ENCODE assay signal across 1 cellular context in the genomic region with DNA sequence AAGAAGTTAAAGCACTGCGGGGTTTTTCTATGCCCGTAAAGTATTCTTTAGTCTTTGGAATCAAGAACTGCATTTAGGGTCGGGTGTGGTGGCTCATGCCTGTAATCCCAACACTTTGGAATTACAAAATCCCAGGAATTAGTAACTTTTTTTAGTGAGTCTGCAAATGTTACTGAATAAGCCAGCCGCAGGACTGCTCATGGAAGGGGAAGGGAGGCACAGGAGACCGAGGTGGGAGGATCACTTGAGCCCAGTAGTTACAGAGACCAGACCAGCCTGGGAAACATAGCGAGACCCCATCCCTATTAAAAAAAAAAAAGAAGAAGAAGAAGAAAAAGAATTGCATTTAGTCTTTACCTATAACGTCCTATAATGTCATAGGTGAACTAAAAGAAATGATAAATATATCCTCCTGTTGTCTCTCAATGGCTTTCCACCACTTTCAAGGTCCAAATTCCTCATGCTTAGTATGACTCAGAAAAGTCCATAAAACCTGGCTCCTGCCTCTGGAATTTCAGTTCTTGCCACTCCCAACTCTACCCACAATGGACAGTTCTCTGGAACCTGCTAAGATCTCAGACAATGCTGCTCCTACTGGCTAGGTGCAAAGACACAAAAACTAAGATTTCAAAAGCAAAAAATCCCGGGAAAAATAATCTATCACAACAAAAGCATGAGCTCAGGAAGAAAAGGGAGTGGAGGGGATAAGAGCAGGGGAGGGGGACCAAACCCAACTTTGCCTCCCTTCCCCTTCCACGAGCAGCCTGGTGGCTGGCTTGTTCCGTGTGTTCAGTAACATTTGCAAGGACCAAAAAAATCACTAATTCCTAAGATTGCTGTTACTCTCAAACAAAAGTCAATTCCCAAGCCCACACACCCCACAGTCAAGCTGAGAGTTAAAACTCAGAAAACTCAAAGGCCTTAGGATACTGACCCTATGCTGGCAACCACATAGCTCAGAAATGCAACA.
A peak's percentile ranks its signal among the peaks of the same experiment; 100 is the strongest.
TF ChIP-seq lines count a peak whose summit lies in the region.

No MANE protein-coding gene starts in this region.

TF ChIP-seq in HepG2, 621 proteins besides CTCF, POLR2A, EP300 and RAD21 (continued from another document and continues in another):
- TF ChIP-seq, protein P1, sequence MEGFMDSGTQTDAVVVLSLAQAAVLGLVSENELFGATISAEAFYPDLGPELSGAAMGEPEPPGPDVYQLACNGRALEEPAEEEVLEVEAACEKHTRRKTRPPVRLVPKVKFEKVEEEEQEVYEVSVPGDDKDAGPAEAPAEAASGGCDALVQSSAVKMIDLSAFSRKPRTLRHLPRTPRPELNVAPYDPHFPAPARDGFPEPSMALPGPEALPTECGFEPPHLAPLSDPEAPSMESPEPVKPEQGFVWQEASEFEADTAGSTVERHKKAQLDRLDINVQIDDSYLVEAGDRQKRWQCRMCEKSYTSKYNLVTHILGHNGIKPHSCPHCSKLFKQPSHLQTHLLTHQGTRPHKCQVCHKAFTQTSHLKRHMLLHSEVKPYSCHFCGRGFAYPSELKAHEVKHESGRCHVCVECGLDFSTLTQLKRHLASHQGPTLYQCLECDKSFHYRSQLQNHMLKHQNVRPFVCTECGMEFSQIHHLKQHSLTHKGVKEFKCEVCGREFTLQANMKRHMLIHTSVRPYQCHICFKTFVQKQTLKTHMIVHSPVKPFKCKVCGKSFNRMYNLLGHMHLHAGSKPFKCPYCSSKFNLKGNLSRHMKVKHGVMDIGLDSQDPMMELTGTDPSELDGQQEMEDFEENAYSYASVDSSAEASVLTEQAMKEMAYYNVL (CRISPR knock-in tag; IDR thresholded peaks at IDR 0.05; ENCODE audit: borderline replicate concordance): peak; percentile 74; the same call in 1 of the 2 replicates
- TF ChIP-seq ZNF775 (CRISPR knock-in tag; IDR thresholded peaks at IDR 0.05; ENCODE audit: borderline replicate concordance) (no peak), SIN3A (IDR thresholded peaks at IDR 0.05; ENCODE audit: borderline replicate concordance, low read depth, low read length) (no peak), NFKB2 (CRISPR knock-in tag; IDR thresholded peaks at IDR 0.05; ENCODE audit: borderline replicate concordance) (no peak), GABPA (IDR thresholded peaks at IDR 0.05; ENCODE audit: low read depth, low read length) (no peak), GABPA (CRISPR knock-in tag; IDR thresholded peaks at IDR 0.05; ENCODE audit: low read depth) (no peak), SCMH1 (CRISPR knock-in tag; IDR thresholded peaks at IDR 0.05; ENCODE audit: borderline replicate concordance) (no peak), ZNF496 (CRISPR knock-in tag; IDR thresholded peaks at IDR 0.05; ENCODE audit: insufficient replicate concordance) (no peak), TEAD2 (CRISPR knock-in tag; IDR thresholded peaks at IDR 0.05) (no peak), BCL6 (CRISPR knock-in tag; IDR thresholded peaks at IDR 0.05) (peak; percentile 26; the same call in 1 of the 2 replicates), ZBTB21 (CRISPR knock-in tag; IDR thresholded peaks at IDR 0.05) (0 out of 2 replicates have a peak, but pooled peaks have one; percentile 47), PHF8 (CRISPR knock-in tag; IDR thresholded peaks at IDR 0.05) (no peak; the same call in 1 of the 2 replicates), ZKSCAN8 (CRISPR knock-in tag; IDR thresholded peaks at IDR 0.05; ENCODE audit: borderline replicate concordance) (peak; percentile 64; the same call in 1 of the 2 replicates), ZNF761 (CRISPR knock-in tag; conservative IDR thresholded peaks at IDR 0.05) (no peak), BORCS8-MEF2B (CRISPR knock-in tag; IDR thresholded peaks at IDR 0.05) (no peak), HCFC1 (IDR thresholded peaks at IDR 0.05; ENCODE audit: low read depth, low read length) (no peak; the same call in 1 of the 2 replicates), ZNF20 (CRISPR knock-in tag; IDR thresholded peaks at IDR 0.05) (no peak), NFYC (CRISPR knock-in tag; IDR thresholded peaks at IDR 0.05) (no peak), PHF20 (CRISPR knock-in tag; IDR thresholded peaks at IDR 0.05) (no peak), KLF15 (CRISPR knock-in tag; IDR thresholded peaks at IDR 0.05; ENCODE audit: borderline replicate concordance) (no peak), ZNF788 (CRISPR knock-in tag; IDR thresholded peaks at IDR 0.05; ENCODE audit: borderline replicate concordance) (no peak), KAT7 (CRISPR knock-in tag; IDR thresholded peaks at IDR 0.05; ENCODE audit: borderline replicate concordance) (no peak; the same call in 1 of the 2 replicates), ZNF564 (CRISPR knock-in tag; IDR thresholded peaks at IDR 0.05) (no peak), ZNF264 (CRISPR knock-in tag; IDR thresholded peaks at IDR 0.05) (no peak), FOSL1 (CRISPR knock-in tag; IDR thresholded peaks at IDR 0.05; ENCODE audit: borderline replicate concordance) (peak; percentile 92), JARID2 (CRISPR knock-in tag; IDR thresholded peaks at IDR 0.05; ENCODE audit: insufficient replicate concordance) (no peak), TOE1 (CRISPR knock-in tag; IDR thresholded peaks at IDR 0.05) (no peak), ZNF430 (CRISPR knock-in tag; IDR thresholded peaks at IDR 0.05) (0 out of 2 replicates have a peak, but pooled peaks have one; percentile 8), ZFP62 (CRISPR knock-in tag; IDR thresholded peaks at IDR 0.05) (no peak)
- TF ChIP-seq, protein P2, sequence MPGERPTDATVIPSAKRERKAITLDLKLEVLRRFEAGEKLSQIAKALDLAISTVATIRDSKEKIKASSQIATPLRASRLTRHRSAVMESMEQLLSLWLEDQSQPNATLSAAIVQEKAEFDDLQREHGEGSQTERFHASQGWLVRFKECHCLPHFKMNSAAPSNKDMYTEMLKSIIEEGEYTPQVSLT (CRISPR knock-in tag; IDR thresholded peaks at IDR 0.05; ENCODE audit: borderline replicate concordance, low read depth): no peak
- TF ChIP-seq, protein P3, sequence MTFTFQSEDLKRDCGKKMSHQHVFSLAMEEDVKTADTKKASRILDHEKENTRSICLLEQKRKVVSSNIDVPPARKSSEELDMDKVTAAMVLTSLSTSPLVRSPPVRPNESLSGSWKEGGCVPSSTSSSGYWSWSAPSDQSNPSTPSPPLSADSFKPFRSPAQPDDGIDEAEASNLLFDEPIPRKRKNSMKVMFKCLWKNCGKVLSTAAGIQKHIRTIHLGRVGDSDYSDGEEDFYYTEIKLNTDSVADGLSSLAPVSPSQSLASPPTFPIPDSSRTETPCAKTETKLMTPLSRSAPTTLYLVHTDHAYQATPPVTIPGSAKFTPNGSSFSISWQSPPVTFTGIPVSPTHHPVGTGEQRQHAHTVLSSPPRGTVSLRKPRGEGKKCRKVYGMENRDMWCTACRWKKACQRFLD (CRISPR knock-in tag; IDR thresholded peaks at IDR 0.05; ENCODE audit: borderline replicate concordance): no peak
- TF ChIP-seq, protein P4, sequence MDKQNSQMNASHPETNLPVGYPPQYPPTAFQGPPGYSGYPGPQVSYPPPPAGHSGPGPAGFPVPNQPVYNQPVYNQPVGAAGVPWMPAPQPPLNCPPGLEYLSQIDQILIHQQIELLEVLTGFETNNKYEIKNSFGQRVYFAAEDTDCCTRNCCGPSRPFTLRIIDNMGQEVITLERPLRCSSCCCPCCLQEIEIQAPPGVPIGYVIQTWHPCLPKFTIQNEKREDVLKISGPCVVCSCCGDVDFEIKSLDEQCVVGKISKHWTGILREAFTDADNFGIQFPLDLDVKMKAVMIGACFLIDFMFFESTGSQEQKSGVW (CRISPR knock-in tag; IDR thresholded peaks at IDR 0.05; ENCODE audit: borderline replicate concordance): no peak
- TF ChIP-seq, protein P5, sequence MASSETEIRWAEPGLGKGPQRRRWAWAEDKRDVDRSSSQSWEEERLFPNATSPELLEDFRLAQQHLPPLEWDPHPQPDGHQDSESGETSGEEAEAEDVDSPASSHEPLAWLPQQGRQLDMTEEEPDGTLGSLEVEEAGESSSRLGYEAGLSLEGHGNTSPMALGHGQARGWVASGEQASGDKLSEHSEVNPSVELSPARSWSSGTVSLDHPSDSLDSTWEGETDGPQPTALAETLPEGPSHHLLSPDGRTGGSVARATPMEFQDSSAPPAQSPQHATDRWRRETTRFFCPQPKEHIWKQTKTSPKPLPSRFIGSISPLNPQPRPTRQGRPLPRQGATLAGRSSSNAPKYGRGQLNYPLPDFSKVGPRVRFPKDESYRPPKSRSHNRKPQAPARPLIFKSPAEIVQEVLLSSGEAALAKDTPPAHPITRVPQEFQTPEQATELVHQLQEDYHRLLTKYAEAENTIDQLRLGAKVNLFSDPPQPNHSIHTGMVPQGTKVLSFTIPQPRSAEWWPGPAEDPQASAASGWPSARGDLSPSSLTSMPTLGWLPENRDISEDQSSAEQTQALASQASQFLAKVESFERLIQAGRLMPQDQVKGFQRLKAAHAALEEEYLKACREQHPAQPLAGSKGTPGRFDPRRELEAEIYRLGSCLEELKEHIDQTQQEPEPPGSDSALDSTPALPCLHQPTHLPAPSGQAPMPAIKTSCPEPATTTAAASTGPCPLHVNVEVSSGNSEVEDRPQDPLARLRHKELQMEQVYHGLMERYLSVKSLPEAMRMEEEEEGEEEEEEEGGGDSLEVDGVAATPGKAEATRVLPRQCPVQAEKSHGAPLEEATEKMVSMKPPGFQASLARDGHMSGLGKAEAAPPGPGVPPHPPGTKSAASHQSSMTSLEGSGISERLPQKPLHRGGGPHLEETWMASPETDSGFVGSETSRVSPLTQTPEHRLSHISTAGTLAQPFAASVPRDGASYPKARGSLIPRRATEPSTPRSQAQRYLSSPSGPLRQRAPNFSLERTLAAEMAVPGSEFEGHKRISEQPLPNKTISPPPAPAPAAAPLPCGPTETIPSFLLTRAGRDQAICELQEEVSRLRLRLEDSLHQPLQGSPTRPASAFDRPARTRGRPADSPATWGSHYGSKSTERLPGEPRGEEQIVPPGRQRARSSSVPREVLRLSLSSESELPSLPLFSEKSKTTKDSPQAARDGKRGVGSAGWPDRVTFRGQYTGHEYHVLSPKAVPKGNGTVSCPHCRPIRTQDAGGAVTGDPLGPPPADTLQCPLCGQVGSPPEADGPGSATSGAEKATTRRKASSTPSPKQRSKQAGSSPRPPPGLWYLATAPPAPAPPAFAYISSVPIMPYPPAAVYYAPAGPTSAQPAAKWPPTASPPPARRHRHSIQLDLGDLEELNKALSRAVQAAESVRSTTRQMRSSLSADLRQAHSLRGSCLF (CRISPR knock-in tag; IDR thresholded peaks at IDR 0.05; ENCODE audit: borderline replicate concordance): no peak
- TF ChIP-seq, protein P6, sequence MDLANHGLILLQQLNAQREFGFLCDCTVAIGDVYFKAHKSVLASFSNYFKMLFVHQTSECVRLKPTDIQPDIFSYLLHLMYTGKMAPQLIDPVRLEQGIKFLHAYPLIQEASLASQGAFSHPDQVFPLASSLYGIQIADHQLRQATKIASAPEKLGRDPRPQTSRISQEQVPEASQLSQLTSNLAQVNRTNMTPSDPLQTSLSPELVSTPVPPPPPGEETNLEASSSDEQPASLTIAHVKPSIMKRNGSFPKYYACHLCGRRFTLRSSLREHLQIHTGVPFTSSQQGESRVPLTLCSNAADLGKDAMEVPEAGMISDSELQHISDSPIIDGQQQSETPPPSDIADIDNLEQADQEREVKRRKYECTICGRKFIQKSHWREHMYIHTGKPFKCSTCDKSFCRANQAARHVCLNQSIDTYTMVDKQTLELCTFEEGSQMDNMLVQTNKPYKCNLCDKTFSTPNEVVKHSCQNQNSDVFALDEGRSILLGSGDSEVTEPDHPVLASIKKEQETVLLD (CRISPR knock-in tag; IDR thresholded peaks at IDR 0.05; ENCODE audit: low read depth): no peak
- TF ChIP-seq, protein P7, sequence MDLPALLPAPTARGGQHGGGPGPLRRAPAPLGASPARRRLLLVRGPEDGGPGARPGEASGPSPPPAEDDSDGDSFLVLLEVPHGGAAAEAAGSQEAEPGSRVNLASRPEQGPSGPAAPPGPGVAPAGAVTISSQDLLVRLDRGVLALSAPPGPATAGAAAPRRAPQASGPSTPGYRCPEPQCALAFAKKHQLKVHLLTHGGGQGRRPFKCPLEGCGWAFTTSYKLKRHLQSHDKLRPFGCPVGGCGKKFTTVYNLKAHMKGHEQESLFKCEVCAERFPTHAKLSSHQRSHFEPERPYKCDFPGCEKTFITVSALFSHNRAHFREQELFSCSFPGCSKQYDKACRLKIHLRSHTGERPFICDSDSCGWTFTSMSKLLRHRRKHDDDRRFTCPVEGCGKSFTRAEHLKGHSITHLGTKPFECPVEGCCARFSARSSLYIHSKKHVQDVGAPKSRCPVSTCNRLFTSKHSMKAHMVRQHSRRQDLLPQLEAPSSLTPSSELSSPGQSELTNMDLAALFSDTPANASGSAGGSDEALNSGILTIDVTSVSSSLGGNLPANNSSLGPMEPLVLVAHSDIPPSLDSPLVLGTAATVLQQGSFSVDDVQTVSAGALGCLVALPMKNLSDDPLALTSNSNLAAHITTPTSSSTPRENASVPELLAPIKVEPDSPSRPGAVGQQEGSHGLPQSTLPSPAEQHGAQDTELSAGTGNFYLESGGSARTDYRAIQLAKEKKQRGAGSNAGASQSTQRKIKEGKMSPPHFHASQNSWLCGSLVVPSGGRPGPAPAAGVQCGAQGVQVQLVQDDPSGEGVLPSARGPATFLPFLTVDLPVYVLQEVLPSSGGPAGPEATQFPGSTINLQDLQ (CRISPR knock-in tag; IDR thresholded peaks at IDR 0.05): no peak
- TF ChIP-seq, protein P8, sequence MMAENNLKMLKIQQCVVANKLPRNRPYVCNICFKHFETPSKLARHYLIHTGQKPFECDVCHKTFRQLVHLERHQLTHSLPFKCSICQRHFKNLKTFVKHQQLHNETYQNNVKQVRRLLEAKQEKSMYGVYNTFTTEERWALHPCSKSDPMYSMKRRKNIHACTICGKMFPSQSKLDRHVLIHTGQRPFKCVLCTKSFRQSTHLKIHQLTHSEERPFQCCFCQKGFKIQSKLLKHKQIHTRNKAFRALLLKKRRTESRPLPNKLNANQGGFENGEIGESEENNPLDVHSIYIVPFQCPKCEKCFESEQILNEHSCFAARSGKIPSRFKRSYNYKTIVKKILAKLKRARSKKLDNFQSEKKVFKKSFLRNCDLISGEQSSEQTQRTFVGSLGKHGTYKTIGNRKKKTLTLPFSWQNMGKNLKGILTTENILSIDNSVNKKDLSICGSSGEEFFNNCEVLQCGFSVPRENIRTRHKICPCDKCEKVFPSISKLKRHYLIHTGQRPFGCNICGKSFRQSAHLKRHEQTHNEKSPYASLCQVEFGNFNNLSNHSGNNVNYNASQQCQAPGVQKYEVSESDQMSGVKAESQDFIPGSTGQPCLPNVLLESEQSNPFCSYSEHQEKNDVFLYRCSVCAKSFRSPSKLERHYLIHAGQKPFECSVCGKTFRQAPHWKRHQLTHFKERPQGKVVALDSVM (CRISPR knock-in tag; IDR thresholded peaks at IDR 0.05): peak; percentile 85
- TF ChIP-seq, protein P9, sequence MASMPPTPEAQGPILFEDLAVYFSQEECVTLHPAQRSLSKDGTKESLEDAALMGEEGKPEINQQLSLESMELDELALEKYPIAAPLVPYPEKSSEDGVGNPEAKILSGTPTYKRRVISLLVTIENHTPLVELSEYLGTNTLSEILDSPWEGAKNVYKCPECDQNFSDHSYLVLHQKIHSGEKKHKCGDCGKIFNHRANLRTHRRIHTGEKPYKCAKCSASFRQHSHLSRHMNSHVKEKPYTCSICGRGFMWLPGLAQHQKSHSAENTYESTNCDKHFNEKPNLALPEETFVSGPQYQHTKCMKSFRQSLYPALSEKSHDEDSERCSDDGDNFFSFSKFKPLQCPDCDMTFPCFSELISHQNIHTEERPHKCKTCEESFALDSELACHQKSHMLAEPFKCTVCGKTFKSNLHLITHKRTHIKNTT (CRISPR knock-in tag; IDR thresholded peaks at IDR 0.05): no peak
- TF ChIP-seq, protein P10, sequence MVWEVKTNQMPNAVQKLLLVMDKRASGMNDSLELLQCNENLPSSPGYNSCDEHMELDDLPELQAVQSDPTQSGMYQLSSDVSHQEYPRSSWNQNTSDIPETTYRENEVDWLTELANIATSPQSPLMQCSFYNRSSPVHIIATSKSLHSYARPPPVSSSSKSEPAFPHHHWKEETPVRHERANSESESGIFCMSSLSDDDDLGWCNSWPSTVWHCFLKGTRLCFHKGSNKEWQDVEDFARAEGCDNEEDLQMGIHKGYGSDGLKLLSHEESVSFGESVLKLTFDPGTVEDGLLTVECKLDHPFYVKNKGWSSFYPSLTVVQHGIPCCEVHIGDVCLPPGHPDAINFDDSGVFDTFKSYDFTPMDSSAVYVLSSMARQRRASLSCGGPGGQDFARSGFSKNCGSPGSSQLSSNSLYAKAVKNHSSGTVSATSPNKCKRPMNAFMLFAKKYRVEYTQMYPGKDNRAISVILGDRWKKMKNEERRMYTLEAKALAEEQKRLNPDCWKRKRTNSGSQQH (CRISPR knock-in tag; IDR thresholded peaks at IDR 0.05; ENCODE audit: low read depth): no peak
